1 cellular context compared by ENCODE assay signal in the genomic region with DNA sequence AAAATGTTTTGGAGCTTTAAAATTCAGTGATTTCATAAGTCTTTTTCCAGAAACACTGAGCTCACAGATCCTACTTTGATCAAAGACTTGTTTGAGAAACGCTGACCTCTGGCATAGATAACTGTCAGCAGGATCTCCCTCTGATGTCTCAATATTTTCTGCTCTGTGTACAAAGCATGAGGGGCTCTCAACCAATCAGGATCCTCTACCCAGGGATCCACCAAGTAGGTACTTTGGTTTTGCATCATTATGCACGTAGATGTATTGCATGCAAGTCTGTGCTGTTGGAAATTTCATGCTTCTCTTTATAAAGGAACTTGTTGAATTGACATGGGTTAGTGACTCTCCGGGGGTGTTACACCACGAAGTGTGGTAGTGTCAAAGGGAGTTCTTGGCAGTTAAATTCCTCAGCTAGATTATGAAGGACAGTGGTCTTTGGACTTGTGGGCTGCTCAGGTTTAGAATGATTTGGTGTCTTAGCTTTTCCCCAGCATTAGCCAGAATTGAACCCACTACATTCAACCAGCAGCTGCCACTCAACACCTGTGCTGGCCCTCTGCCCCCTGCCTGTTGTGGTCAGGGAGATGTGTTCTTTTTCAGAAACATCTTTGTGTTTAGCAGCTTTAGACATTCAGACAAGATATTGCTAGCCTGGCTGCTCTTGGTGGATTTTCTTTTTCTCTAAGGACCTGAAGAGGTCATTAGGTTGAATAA.
TF ChIP-seq lines count a peak whose summit lies in the region.

No MANE protein-coding gene starts in this region.

TF ChIP-seq in HepG2, 621 proteins besides CTCF, POLR2A, EP300 and RAD21 (continues in another document):
- TF ChIP-seq BRCA1 (CRISPR knock-in tag; IDR thresholded peaks at IDR 0.05), result no peak
- TF ChIP-seq TP53 (CRISPR knock-in tag; conservative IDR thresholded peaks at IDR 0.05), result no peak
- no peak for TF ChIP-seq KAT2B (IDR thresholded peaks at IDR 0.05; ENCODE audit: borderline replicate concordance, low read depth, low read length)
- TF ChIP-seq ATRX (CRISPR knock-in tag; IDR thresholded peaks at IDR 0.05; ENCODE audit: borderline replicate concordance), result no peak
- no peak for TF ChIP-seq ETV5 (CRISPR knock-in tag; IDR thresholded peaks at IDR 0.05; ENCODE audit: borderline replicate concordance)
- TF ChIP-seq ZMAT3 (CRISPR knock-in tag; conservative IDR thresholded peaks at IDR 0.05), result no peak
- TF ChIP-seq ZNF282 (IDR thresholded peaks at IDR 0.05; ENCODE audit: partially characterized antibody), result no peak
- TF ChIP-seq NFAT5 (CRISPR knock-in tag; IDR thresholded peaks at IDR 0.05), result no peak
- TF ChIP-seq NR2F1 (CRISPR knock-in tag; IDR thresholded peaks at IDR 0.05), result peak in 1 of 2 experiments; percentile 24; a peak in 1 of 4 replicates
- TF ChIP-seq ZNF12 (CRISPR knock-in tag; IDR thresholded peaks at IDR 0.05), result no peak
- no peak; the same call in 1 of the 2 replicates for TF ChIP-seq ARID4A (CRISPR knock-in tag; IDR thresholded peaks at IDR 0.05; ENCODE audit: borderline replicate concordance)
- TF ChIP-seq ZNF83 (CRISPR knock-in tag; IDR thresholded peaks at IDR 0.05; ENCODE audit: borderline replicate concordance), result no peak
- TF ChIP-seq RFXANK (CRISPR knock-in tag; IDR thresholded peaks at IDR 0.05), result no peak; the same call in 1 of the 2 replicates
- TF ChIP-seq ELF1 (CRISPR knock-in tag; IDR thresholded peaks at IDR 0.05), result no peak
- no peak for TF ChIP-seq SRSF4 (IDR thresholded peaks at IDR 0.05; ENCODE audit: low read depth, low read length, poor library complexity, severe bottlenecking)
- TF ChIP-seq CSRNP2 (CRISPR knock-in tag; conservative IDR thresholded peaks at IDR 0.05; ENCODE audit: low read depth), result no peak
- no peak for TF ChIP-seq SCMH1 (CRISPR knock-in tag; IDR thresholded peaks at IDR 0.05; ENCODE audit: borderline replicate concordance)
- no peak for TF ChIP-seq ZNF792 (CRISPR knock-in tag; IDR thresholded peaks at IDR 0.05)
- no peak for TF ChIP-seq ATF3 (CRISPR knock-in tag; IDR thresholded peaks at IDR 0.05)
- no peak for TF ChIP-seq ARID2 (CRISPR knock-in tag; IDR thresholded peaks at IDR 0.05; ENCODE audit: borderline replicate concordance)
- 0 out of 2 replicates have a peak, but pooled peaks have one; percentile 29 for TF ChIP-seq ZNF543 (CRISPR knock-in tag; IDR thresholded peaks at IDR 0.05)
- TF ChIP-seq ZNF30 (CRISPR knock-in tag; IDR thresholded peaks at IDR 0.05), result no peak
- TF ChIP-seq ZNF263 (CRISPR knock-in tag; IDR thresholded peaks at IDR 0.05), result no peak
- TF ChIP-seq MTA1 (CRISPR knock-in tag; IDR thresholded peaks at IDR 0.05; ENCODE audit: borderline replicate concordance), result no peak
- TF ChIP-seq SIX1 (CRISPR knock-in tag; IDR thresholded peaks at IDR 0.05; ENCODE audit: borderline replicate concordance), result no peak; the same call in 1 of the 2 replicates
- TF ChIP-seq ZFAT (CRISPR knock-in tag; conservative IDR thresholded peaks at IDR 0.05), result no peak
- no peak for TF ChIP-seq ZNF354B (CRISPR knock-in tag; IDR thresholded peaks at IDR 0.05)
- no peak for TF ChIP-seq HES4 (CRISPR knock-in tag; IDR thresholded peaks at IDR 0.05; ENCODE audit: borderline replicate concordance)
- peak; percentile 63; the same call in 1 of the 2 replicates for TF ChIP-seq SP140L (CRISPR knock-in tag; IDR thresholded peaks at IDR 0.05; ENCODE audit: borderline replicate concordance)
- no peak for TF ChIP-seq ZNF749 (CRISPR knock-in tag; IDR thresholded peaks at IDR 0.05; ENCODE audit: borderline replicate concordance)
- TF ChIP-seq, protein P1, sequence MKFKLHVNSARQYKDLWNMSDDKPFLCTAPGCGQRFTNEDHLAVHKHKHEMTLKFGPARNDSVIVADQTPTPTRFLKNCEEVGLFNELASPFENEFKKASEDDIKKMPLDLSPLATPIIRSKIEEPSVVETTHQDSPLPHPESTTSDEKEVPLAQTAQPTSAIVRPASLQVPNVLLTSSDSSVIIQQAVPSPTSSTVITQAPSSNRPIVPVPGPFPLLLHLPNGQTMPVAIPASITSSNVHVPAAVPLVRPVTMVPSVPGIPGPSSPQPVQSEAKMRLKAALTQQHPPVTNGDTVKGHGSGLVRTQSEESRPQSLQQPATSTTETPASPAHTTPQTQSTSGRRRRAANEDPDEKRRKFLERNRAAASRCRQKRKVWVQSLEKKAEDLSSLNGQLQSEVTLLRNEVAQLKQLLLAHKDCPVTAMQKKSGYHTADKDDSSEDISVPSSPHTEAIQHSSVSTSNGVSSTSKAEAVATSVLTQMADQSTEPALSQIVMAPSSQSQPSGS (CRISPR knock-in tag; IDR thresholded peaks at IDR 0.05), result no peak
- TF ChIP-seq ZNF430 (CRISPR knock-in tag; IDR thresholded peaks at IDR 0.05), result peak; percentile 60; the same call in 1 of the 2 replicates
- TF ChIP-seq NFE2L1 (CRISPR knock-in tag; IDR thresholded peaks at IDR 0.05; ENCODE audit: borderline replicate concordance), result no peak
- TF ChIP-seq REL (CRISPR knock-in tag; conservative IDR thresholded peaks at IDR 0.05), result no peak
- TF ChIP-seq, protein P2, sequence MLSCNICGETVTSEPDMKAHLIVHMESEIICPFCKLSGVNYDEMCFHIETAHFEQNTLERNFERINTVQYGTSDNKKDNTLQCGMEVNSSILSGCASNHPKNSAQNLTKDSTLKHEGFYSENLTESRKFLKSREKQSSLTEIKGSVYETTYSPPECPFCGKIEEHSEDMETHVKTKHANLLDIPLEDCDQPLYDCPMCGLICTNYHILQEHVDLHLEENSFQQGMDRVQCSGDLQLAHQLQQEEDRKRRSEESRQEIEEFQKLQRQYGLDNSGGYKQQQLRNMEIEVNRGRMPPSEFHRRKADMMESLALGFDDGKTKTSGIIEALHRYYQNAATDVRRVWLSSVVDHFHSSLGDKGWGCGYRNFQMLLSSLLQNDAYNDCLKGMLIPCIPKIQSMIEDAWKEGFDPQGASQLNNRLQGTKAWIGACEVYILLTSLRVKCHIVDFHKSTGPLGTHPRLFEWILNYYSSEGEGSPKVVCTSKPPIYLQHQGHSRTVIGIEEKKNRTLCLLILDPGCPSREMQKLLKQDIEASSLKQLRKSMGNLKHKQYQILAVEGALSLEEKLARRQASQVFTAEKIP (CRISPR knock-in tag; IDR thresholded peaks at IDR 0.05; ENCODE audit: borderline replicate concordance), result no peak
- no peak for TF ChIP-seq UBTF (CRISPR knock-in tag; IDR thresholded peaks at IDR 0.05)
- no peak for TF ChIP-seq KDM5B (CRISPR knock-in tag; IDR thresholded peaks at IDR 0.05; ENCODE audit: borderline replicate concordance)
- TF ChIP-seq CSRNP1 (CRISPR knock-in tag; IDR thresholded peaks at IDR 0.05), result no peak
- 0 out of 2 replicates have a peak, but pooled peaks have one; percentile 42 for TF ChIP-seq NFATC3 (CRISPR knock-in tag; IDR thresholded peaks at IDR 0.05)
- TF ChIP-seq ZC3H4 (CRISPR knock-in tag; IDR thresholded peaks at IDR 0.05; ENCODE audit: borderline replicate concordance), result no peak
- no peak for TF ChIP-seq ZEB1 (IDR thresholded peaks at IDR 0.05; ENCODE audit: insufficient replicate concordance, low read depth)
- TF ChIP-seq HHEX (CRISPR knock-in tag; IDR thresholded peaks at IDR 0.05), result no peak
